16 cellular contexts compared by ENCODE assay signal in genomic region chr11:58625086-58625485, GRCh38.
"Had no signal": no experiment of that assay in that cellular context is flagged by ENCODE, and none has a peak within 500 bp of the region (broad histone marks: within the 10 kb centered on the region; RNA-seq: fewer than 3 reads in every experiment).

No MANE protein-coding gene starts in this region.

- H3K9me3 ChIP-seq: right atrium auricular region, stomach had no signal

- DNase-seq: activated CD4-positive, alpha-beta memory T cell treated with anti-CD3 and anti-CD28 coated beads for 36 hours; activated CD4-positive, alpha-beta T cell treated with anti-CD3 and anti-CD28 coated beads for 4 hours; activated naive CD4-positive, alpha-beta T cell; activated T-cell treated with anti-CD3 and anti-CD28 coated beads for 4 hours; central memory CD4-positive, alpha-beta T cell; immature natural killer cell; small intestine; stimulated activated CD4-positive, alpha-beta T cell treated with anti-CD3 and anti-CD28 coated beads, Interleukin-4, amount 100 ng/mL, for 1 hour; stomach had no signal

- H3K27ac ChIP-seq: coronary artery, right atrium auricular region, stomach had no signal

- ATAC-seq: WTC11 had no signal

- H3K9me3 Mint-ChIP-seq: activated CD4-positive, alpha-beta memory T cell treated with anti-CD3 and anti-CD28 coated beads for 36 hours; activated T-helper 17 cell treated with anti-CD3 and anti-CD28 coated beads, Interleukin-2, amount 50 U/mL, for 72 hours; brain; immature natural killer cell; nephron; type B pancreatic cell; WTC11 had no signal

- H3K4me1 Mint-ChIP-seq: immature natural killer cell had no signal

- H3K27ac Mint-ChIP-seq: activated CD4-positive, alpha-beta memory T cell treated with anti-CD3 and anti-CD28 coated beads for 36 hours; activated T-helper 17 cell treated with anti-CD3 and anti-CD28 coated beads, Interleukin-2, amount 50 U/mL, for 72 hours; immature natural killer cell; type B pancreatic cell had no signal

- H3K27me3 ChIP-seq: right atrium auricular region, stomach had no signal

- H3K27me3 Mint-ChIP-seq: activated CD4-positive, alpha-beta memory T cell treated with anti-CD3 and anti-CD28 coated beads for 36 hours; activated T-helper 17 cell treated with anti-CD3 and anti-CD28 coated beads, Interleukin-2, amount 50 U/mL, for 72 hours; brain; type B pancreatic cell had no signal

- H3K4me3 ChIP-seq: coronary artery, right atrium auricular region, stomach had no signal

- H3K4me3 Mint-ChIP-seq: activated CD4-positive, alpha-beta memory T cell treated with anti-CD3 and anti-CD28 coated beads for 36 hours; activated T-helper 17 cell treated with anti-CD3 and anti-CD28 coated beads, Interleukin-2, amount 50 U/mL, for 72 hours; brain; immature natural killer cell; nephron; type B pancreatic cell; WTC11 had no signal
